ENCODE assay signal across 20 cellular contexts in the genomic region with DNA sequence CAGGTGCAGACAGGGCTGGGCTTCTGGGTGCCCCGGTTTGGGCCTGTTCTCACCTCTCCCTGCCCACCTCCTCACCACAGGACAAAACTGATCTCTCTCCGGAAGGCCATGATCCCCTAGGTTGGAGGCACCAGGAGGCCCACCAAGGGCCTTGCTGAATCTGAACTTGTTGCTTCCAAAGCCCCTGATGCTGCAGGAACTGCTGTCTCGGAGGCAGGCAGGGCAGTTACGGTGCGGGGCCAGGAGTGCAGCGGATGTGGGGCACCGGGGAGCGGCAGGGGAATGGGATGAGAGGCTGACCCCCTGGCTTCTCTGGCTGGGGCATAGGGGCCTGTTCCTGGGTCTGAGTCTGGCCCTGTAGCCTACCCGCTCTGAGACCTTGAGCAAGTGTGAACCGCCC.
"Had no signal": no experiment of that assay in that cellular context is flagged by ENCODE, and none has a peak within 500 bp of the region (broad histone marks: within the 10 kb centered on the region; RNA-seq: fewer than 3 reads in every experiment).

No MANE protein-coding gene starts in this region.

- H3K4me2 ChIP-seq: hepatocyte had no signal

- H3K4me1 ChIP-seq: foreskin keratinocyte, gastroesophageal sphincter, heart left ventricle, left lung, lower lobe of right lung had no signal

- DNase-seq: dermis blood vessel endothelial cell; dorsolateral prefrontal cortex; effector CD4-positive, alpha-beta T cell; effector memory CD4-positive, alpha-beta T cell; foreskin keratinocyte; heart left ventricle; hypothalamus; immature natural killer cell; islet precursor cell; kidney; kidney glomerular epithelial cell; left ventricle myocardium superior; lower lobe of right lung; mesenchymal stem cell; mucosa of descending colon had no signal

- H3K36me3 ChIP-seq: heart left ventricle, left lung, lower lobe of right lung had no signal

- H3K4me3 ChIP-seq: coronary artery, dorsolateral prefrontal cortex, esophagus muscularis mucosa, gastroesophageal sphincter, heart left ventricle, hepatocyte, left lung, lower lobe of right lung, mucosa of descending colon had no signal

- H3K27ac ChIP-seq: coronary artery, dorsolateral prefrontal cortex, esophagus muscularis mucosa, foreskin keratinocyte, gastroesophageal sphincter, heart left ventricle, hepatocyte, left lung, lower lobe of right lung had no signal

- H3K27me3 ChIP-seq: dorsolateral prefrontal cortex, esophagus muscularis mucosa, foreskin keratinocyte, gastroesophageal sphincter, heart left ventricle, hepatocyte had no signal

- ATAC-seq: foreskin keratinocyte, gastroesophageal sphincter, heart left ventricle, left lung, left ventricle myocardium superior, lower lobe of right lung, mucosa of descending colon had no signal

- H2AFZ ChIP-seq: hepatocyte had no signal

- H3K9me3 ChIP-seq: gastroesophageal sphincter, lower lobe of right lung, mucosa of descending colon had no signal
